ENCODE assay signal across 7 cellular contexts in the genomic region with DNA sequence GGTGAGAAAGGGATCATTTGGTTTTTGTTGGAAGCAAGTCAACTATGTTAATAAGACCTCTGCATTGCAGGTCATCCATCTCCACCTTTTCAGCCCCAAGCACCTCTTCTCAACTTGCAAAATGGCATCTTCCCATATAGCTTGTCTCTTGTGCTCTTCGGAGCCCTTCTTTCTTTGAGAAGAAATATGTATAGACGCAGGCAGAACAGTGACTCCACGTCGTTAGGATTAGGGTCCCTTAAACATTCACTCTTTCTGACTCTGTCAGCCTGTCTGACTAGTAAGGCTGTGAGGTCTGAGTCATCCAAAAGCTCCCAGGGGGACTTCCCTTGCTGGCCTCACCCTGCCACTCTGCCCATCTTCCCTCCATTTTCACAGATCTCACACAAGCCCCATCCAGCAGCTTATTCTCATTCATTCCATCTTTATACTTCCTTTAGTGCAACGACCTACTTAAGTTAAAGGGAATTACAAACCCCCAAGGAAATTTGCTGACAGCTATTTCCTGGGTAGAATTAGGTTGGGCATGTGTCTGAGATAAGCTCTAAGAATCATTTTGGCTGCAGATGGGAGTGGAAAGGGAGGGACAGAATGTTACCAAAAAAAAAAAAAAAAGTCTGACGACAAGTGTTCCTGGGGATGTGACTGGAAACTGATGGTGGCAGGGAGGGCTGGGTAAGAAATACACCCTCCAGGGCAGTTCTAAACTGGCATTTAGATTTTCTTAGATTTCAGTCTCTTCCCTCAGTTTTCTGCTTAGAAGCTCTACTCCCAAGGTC. TPM values are rescaled to one million over a fixed set of nuclear protein-coding genes. Genes with fewer than 3 reads are reported as not detected.
DNase-seq lines count a peak whose midpoint lies in the region; ATAC-seq, FAIRE-seq and TF ChIP-seq lines count a peak whose summit lies in the region.

No MANE protein-coding gene starts in this region.

- peaks cover 0 to 8% of the 10 kb centered on the region in 2 donors for H3K4me1 ChIP-seq in neuronal stem cell (ENCODE audit: control insufficient read depth in 2 of 2, insufficient read depth in 1 of 2, low read depth in 1 of 2, low read length in 2 of 2)
- H3K4me1 ChIP-seq in kidney (ENCODE audit: control insufficient read depth in 1 of 2, insufficient read depth in 1 of 2, low read depth in 1 of 2, low read length in 2 of 2): no peaks in the 10 kb centered on the region

- H2AFZ ChIP-seq in neuronal stem cell (ENCODE audit: low read length): peak overlapping the region; percentile 15

- no peak overlapping the region for H2BK12ac ChIP-seq in neuronal stem cell (ENCODE audit: low read length)

- peak; percentile 87 for ATAC-seq in GM19351 (IDR thresholded peaks at IDR 0.05; ENCODE audit: unreplicated experiment)
- peak; percentile 91 for ATAC-seq in HG03097 (IDR thresholded peaks at IDR 0.05; ENCODE audit: low FRiP score, unreplicated experiment)

- no peak overlapping the region for H3K9ac ChIP-seq in neuronal stem cell (ENCODE audit: low read depth, low read length, poor library complexity)
- H3K9ac ChIP-seq in kidney (ENCODE audit: low read length in 2 of 2): no peak overlapping the region

- no peak overlapping the region for H3K4me2 ChIP-seq in neuronal stem cell (ENCODE audit: insufficient read depth, low read length, poor library complexity, severe bottlenecking)

- no peak overlapping the region for H2BK5ac ChIP-seq in neuronal stem cell (ENCODE audit: low read length)

- no peak overlapping the region for H3K23ac ChIP-seq in neuronal stem cell (ENCODE audit: low read depth, low read length, poor library complexity)

- no peak for TF ChIP-seq CTCF in kidney (IDR thresholded peaks at IDR 0.05; ENCODE audit: borderline replicate concordance, extremely low read depth, insufficient read depth)

- no peak overlapping the region for H2BK15ac ChIP-seq in neuronal stem cell (ENCODE audit: low read length)

- intact Hi-C loops in kidney (cut with DNase I): no loop called here

- peak; percentile 35 to 55 for DNase-seq in activated CD4-positive, alpha-beta T cell treated with anti-CD3 and anti-CD28 coated beads, Interleukin-2, amount 50 U/mL, for 48 hours
- DNase-seq in neuronal stem cell (ENCODE audit: low spot score) (no peak), NCI-H2029 (lab: John Stamatoyannopoulos, UW) (no peak), kidney (no peak), amygdala (lab: John Stamatoyannopoulos, UW) (no peak)

- no peak overlapping the region for H2AK5ac ChIP-seq in neuronal stem cell (ENCODE audit: low read depth, low read length)

- no peaks in the 10 kb centered on the region for H3K79me1 ChIP-seq in neuronal stem cell (ENCODE audit: low read depth, low read length)

- H3K4me3 ChIP-seq in neuronal stem cell (ENCODE audit: low read length in 2 of 2) (no peak overlapping the region), kidney (ENCODE audit: low read length in 2 of 2) (no peak overlapping the region)

- H4K91ac ChIP-seq in neuronal stem cell (ENCODE audit: low read depth, low read length, poor library complexity): no peak overlapping the region

- no CpG with 5 or more reads among the region's 6 CpGs for WGBS in neuronal stem cell (ENCODE audit: extremely low coverage in 2 of 2, insufficient read length in 2 of 2, insufficient replicate concordance in 1 of 2), 2 donors

- H3K14ac ChIP-seq in neuronal stem cell (ENCODE audit: low read length): no peak overlapping the region

- H2BK120ac ChIP-seq in neuronal stem cell (ENCODE audit: low read depth, low read length): no peak overlapping the region

- FAIRE-seq in kidney (lab: Jason Lieb, UNC): no peak

- H3K27ac ChIP-seq in neuronal stem cell (replicated peaks; ENCODE audit: low read length): no peak overlapping the region
- H3K27ac ChIP-seq in kidney (ENCODE audit: low read depth in 2 of 2, low read length in 2 of 2): no peak overlapping the region

- H3K18ac ChIP-seq in neuronal stem cell (ENCODE audit: low read length): no peak overlapping the region

- H3K27me3 ChIP-seq in neuronal stem cell (ENCODE audit: control insufficient read depth in 3 of 3, insufficient read depth in 3 of 3, low read depth in 1 of 3, low read length in 3 of 3): peaks cover 0 to 7% (median 0%) of the 10 kb centered on the region in 3 experiments

- no peak overlapping the region for H4K8ac ChIP-seq in neuronal stem cell (ENCODE audit: low read depth, low read length)

- H3K36me3 ChIP-seq in neuronal stem cell (replicated peaks in 1 of 2; ENCODE audit: control insufficient read depth in 2 of 2, insufficient read depth in 2 of 2, low read length in 2 of 2) (no peaks in the 10 kb centered on the region), kidney (ENCODE audit: control insufficient read depth in 1 of 2, insufficient read depth in 2 of 2, low read length in 2 of 2) (no peaks in the 10 kb centered on the region)

- H3K9me3 ChIP-seq in neuronal stem cell (replicated peaks in 1 of 2; ENCODE audit: control insufficient read depth in 2 of 2, insufficient read depth in 1 of 2, low read depth in 1 of 2, low read length in 2 of 2): no peaks in the 10 kb centered on the region
- H3K9me3 ChIP-seq in kidney (ENCODE audit: control insufficient read depth in 1 of 2, low read length in 2 of 2): no peaks in the 10 kb centered on the region

- no peak overlapping the region for H3K4ac ChIP-seq in neuronal stem cell (ENCODE audit: low read length)

RNA-seq across cellular contexts. Expression of a gene that starts 37.7 kb away (rescaled TPM):
- 54.9 TPM for polyA plus RNA-seq in neuronal stem cell (2013, experiment 1 of 2)
- polyA plus RNA-seq in neuronal stem cell (2013, experiment 2 of 2): 55.6 TPM
- 36.6 TPM for total RNA-seq in kidney
- polyA plus RNA-seq in kidney (ENCODE audit: insufficient read depth, low read depth, low replicate concordance): 9.5 TPM

Comparison
In these comparisons a context has a peak if more than half of its experiments do, and no peak if none do; other contexts are left out.
1. DNase-seq: peak in activated CD4-positive, alpha-beta T cell treated with anti-CD3 and anti-CD28 coated beads, Interleukin-2, amount 50 U/mL, for 48 hours (2 of 2); none in neuronal stem cell (single experiment), NCI-H2029 (single experiment), kidney (single experiment) and amygdala (0 of 56).